Comparison of ENCODE assay signal across 18 cellular contexts in genomic region chr2:132797551-132797950, GRCh38.
DNase-seq lines count a peak whose midpoint lies in the region; ATAC-seq, FAIRE-seq and TF ChIP-seq lines count a peak whose summit lies in the region.
"Had no signal": no experiment of that assay in that cellular context is flagged by ENCODE, and none has a peak within 500 bp of the region (broad histone marks: within the 10 kb centered on the region; RNA-seq: fewer than 3 reads in every experiment).

No MANE protein-coding gene starts in this region.

- TF ChIP-seq CTCF in fibroblast of lung (conservative IDR thresholded peaks at IDR 0.05 in 1 of 2, IDR thresholded peaks at IDR 0.05 in 1 of 2; ENCODE audit: low read depth in 1 of 2, low read length in 2 of 2), result no peak
- TF ChIP-seq CTCF in tibial artery (IDR thresholded peaks at IDR 0.05), result no peak

- H3K9ac ChIP-seq in fibroblast of lung (ENCODE audit: insufficient read depth, low read length), result no peak overlapping the region

- H4K20me1 ChIP-seq in fibroblast of lung (ENCODE audit: control insufficient read depth, extremely low read depth, insufficient read depth, low read length), result no peaks in the 10 kb centered on the region

- H3K27ac ChIP-seq in fibroblast of lung (ENCODE audit: insufficient read depth, low read length) (no peak overlapping the region), tibial artery (no peak overlapping the region)
- H3K27ac ChIP-seq: esophagus squamous epithelium, left ventricle myocardium inferior, Peyer's patch, stomach had no signal

- H3K4me1 ChIP-seq in fibroblast of lung (ENCODE audit: control insufficient read depth, extremely low read depth, insufficient read depth, low read length) (peaks cover 4% of the 10 kb centered on the region), tibial artery (no peaks in the 10 kb centered on the region)
- H3K4me1 ChIP-seq: esophagus squamous epithelium, left ventricle myocardium inferior, Peyer's patch, stomach had no signal

- H2AFZ ChIP-seq in fibroblast of lung (ENCODE audit: low read length), result no peak overlapping the region

- H3K9me3 ChIP-seq in fibroblast of lung (ENCODE audit: control insufficient read depth, insufficient read depth, low read depth, low read length) (no peaks in the 10 kb centered on the region), tibial artery (no peaks in the 10 kb centered on the region)
- H3K9me3 ChIP-seq: esophagus squamous epithelium, left ventricle myocardium inferior, Peyer's patch, stomach had no signal

- no peaks in the 10 kb centered on the region for H3K27me3 ChIP-seq in fibroblast of lung (ENCODE audit: control insufficient read depth, insufficient read depth, low read length)
- H3K27me3 ChIP-seq in tibial artery, result no peaks in the 10 kb centered on the region
- H3K27me3 ChIP-seq: esophagus squamous epithelium, Peyer's patch, stomach had no signal

- intact Hi-C loops in tibial artery (cut with DNase I; ENCODE audit: low total_unique reads), result no loop called here

- no peak for ATAC-seq in stimulated activated naive CD8-positive, alpha-beta T cell treated with anti-CD3 and anti-CD28 coated beads, Interleukin-15, Interleukin-2, amounts not matched to agents 100 U/mL and 50 U/mL, for 24 hours
- no peak for ATAC-seq in HG02623 (IDR thresholded peaks at IDR 0.05; ENCODE audit: unreplicated experiment)
- ATAC-seq: activated CD8-positive, alpha-beta memory T cell treated with anti-CD3 and anti-CD28 coated beads, Interleukin-2, amount 10 ng/mL, durations not matched to agents 7 days and 5 days had no signal

- no peaks in the 10 kb centered on the region for H3K36me3 ChIP-seq in fibroblast of lung (ENCODE audit: control insufficient read depth, insufficient read depth, low read length)
- H3K36me3 ChIP-seq in tibial artery, result no peaks in the 10 kb centered on the region
- H3K36me3 ChIP-seq: esophagus squamous epithelium, left ventricle myocardium inferior, Peyer's patch, stomach had no signal

- DNase-seq in EH (ENCODE audit: low read depth) (peak; percentile 90), RCC 7860 (ENCODE audit: low spot score) (peak; percentile 68), fibroblast of lung (ENCODE audit: low read depth in 2 of 2) (peak; percentile 20 to 85), renal cortical epithelial cell (ENCODE audit: low read depth) (peak; percentile 54), tibial artery (no peak)
- DNase-seq in stimulated activated naive CD8-positive, alpha-beta T cell treated with anti-CD3 and anti-CD28 coated beads, Interleukin-15, Interleukin-2, amounts not matched to agents 100 U/mL and 50 U/mL, for 24 hours, result no peak
- no peak for DNase-seq in stimulated activated CD4-positive, alpha-beta T cell treated with anti-CD3 and anti-CD28 coated beads, Interleukin-12 subunit alpha, Interleukin-12 subunit beta, amount 100 ng/mL, for 4 hours
- DNase-seq: activated CD8-positive, alpha-beta memory T cell treated with anti-CD3 and anti-CD28 coated beads, Interleukin-2, amount 10 ng/mL, durations not matched to agents 7 days and 5 days; activated effector memory CD4-positive, alpha-beta T cell treated with anti-CD3 and anti-CD28 coated beads, Interleukin-2, amount 50 U/mL, for 16 hours; C1 segment of cervical spinal cord; esophagus squamous epithelium; left ventricle myocardium inferior; MM.1S; NCI-H748 treated with DMSO at 0.1 percent for 48 hours; Peyer's patch; posterior cingulate gyrus; stomach had no signal

- no peaks in the 10 kb centered on the region for H3K79me2 ChIP-seq in fibroblast of lung (ENCODE audit: control insufficient read depth, insufficient read depth, low read length)

- peak overlapping the region; percentile 25 for H3K4me2 ChIP-seq in fibroblast of lung (ENCODE audit: extremely low read depth, insufficient read depth, low read length)

- peak; percentile 62 for FAIRE-seq in RCC 7860 (lab: Jason Lieb, UNC)

- H3K4me3 ChIP-seq in fibroblast of lung (replicated peaks in 1 of 4; ENCODE audit: control extremely low read depth in 1 of 4, insufficient read depth in 1 of 4, low read depth in 3 of 4, low read length in 4 of 4) (no peak overlapping the region), tibial artery (no peak overlapping the region)
- H3K4me3 ChIP-seq: esophagus squamous epithelium, left ventricle myocardium inferior, Peyer's patch, stomach had no signal

Comparison
In these comparisons a context has a peak if more than half of its experiments do, and no peak if none do; other contexts are left out.
1. DNase-seq: peak in EH (single experiment), RCC 7860 (single experiment), fibroblast of lung (2 of 2) and renal cortical epithelial cell (single experiment); none in stimulated activated naive CD8-positive, alpha-beta T cell treated with anti-CD3 and anti-CD28 coated beads, Interleukin-15, Interleukin-2, amounts not matched to agents 100 U/mL and 50 U/mL, for 24 hours (single experiment), stimulated activated CD4-positive, alpha-beta T cell treated with anti-CD3 and anti-CD28 coated beads, Interleukin-12 subunit alpha, Interleukin-12 subunit beta, amount 100 ng/mL, for 4 hours (single experiment) and tibial artery (0 of 2).